44 cellular contexts compared by ENCODE assay signal in genomic region chr6:47736083-47736700, GRCh38. TPM values are rescaled to one million over a fixed set of nuclear protein-coding genes. Genes with fewer than 3 reads are reported as not detected.
"Had no signal": no experiment of that assay in that cellular context is flagged by ENCODE, and none has a peak within 500 bp of the region (broad histone marks: within the 10 kb centered on the region; RNA-seq: fewer than 3 reads in every experiment).

No MANE protein-coding gene starts in this region.

- H3K27ac ChIP-seq: adrenal gland, ascending aorta, brain microvascular endothelial cell, heart right ventricle, left ventricle myocardium inferior, pancreas, prostate gland, skin epidermis, thoracic aorta, vagina, WERI-Rb-1 had no signal

- DNase-seq: activated CD4-positive, alpha-beta memory T cell treated with anti-CD3 and anti-CD28 coated beads for 36 hours; activated CD4-positive, alpha-beta T cell treated with anti-CD3 and anti-CD28 coated beads, Interleukin-2, amount 10 ng/mL, durations not matched to agents 24 days and 14 days; activated CD8-positive, alpha-beta memory T cell treated with anti-CD3 and anti-CD28 coated beads, Interleukin-2, amount 50 U/mL, for 4 hours; activated effector memory CD4-positive, alpha-beta T cell treated with anti-CD3 and anti-CD28 coated beads, Interleukin-2, amount 50 U/mL, for 16 hours; activated naive CD4-positive, alpha-beta T cell treated with anti-CD3 and anti-CD28 coated beads for 36 hours; activated naive CD8-positive, alpha-beta T cell treated with anti-CD3 and anti-CD28 coated beads for 36 hours; activated T-cell treated with anti-CD3 and anti-CD28 coated beads, Interleukin-2, amount 50 U/mL, for 1 hour; adrenal gland; brain microvascular endothelial cell; caudate nucleus; cortex of kidney; effector memory CD8-positive, alpha-beta T cell; foreskin melanocyte; heart right ventricle; left ventricle myocardium inferior; naive thymus-derived CD4-positive, alpha-beta T cell; nucleus accumbens; pancreas; retina; stimulated activated CD4-positive, alpha-beta T cell treated with anti-CD3 and anti-CD28 coated beads, Interleukin-12 subunit alpha, Interleukin-12 subunit beta, amount 100 ng/mL, for 4 hours; stimulated activated CD4-positive, alpha-beta T cell treated with anti-CD3 and anti-CD28 coated beads, Interleukin-4, amount 100 ng/mL, for 1 hour; T-helper 9 cell; WERI-Rb-1 had no signal

- H3K27ac Mint-ChIP-seq: activated CD4-positive, alpha-beta memory T cell treated with anti-CD3 and anti-CD28 coated beads for 36 hours; activated CD4-positive, alpha-beta T cell treated with anti-CD3 and anti-CD28 coated beads, Interleukin-2, amount 10 ng/mL, durations not matched to agents 24 days and 14 days; activated naive CD4-positive, alpha-beta T cell treated with anti-CD3 and anti-CD28 coated beads for 36 hours; activated naive CD8-positive, alpha-beta T cell treated with anti-CD3 and anti-CD28 coated beads for 36 hours; activated T-helper 1 cell treated with anti-CD3 and anti-CD28 coated beads, Interleukin-12 subunit alpha, Interleukin-12 subunit beta, Interleukin-2, Interleukin-4 antibody, amounts not matched to agents 30 ng/mL and 10 ng/mL and 1 ng/mL, durations not matched to agents 14 hours and 24 hours and 36 hours; effector memory CD8-positive, alpha-beta T cell; naive thymus-derived CD4-positive, alpha-beta T cell; stimulated activated effector memory CD8-positive, alpha-beta T cell treated with anti-CD3 and anti-CD28 coated beads, Interleukin-12 subunit alpha, Interleukin-12 subunit beta, amount 100 ng/mL, for 72 hours; stimulated activated naive CD8-positive, alpha-beta T cell treated with anti-CD3 and anti-CD28 coated beads, Interleukin-15, Interleukin-2, amounts not matched to agents 100 ng/mL and 50 ng/mL, for 24 hours; T-helper 1 cell treated with Interleukin-12 subunit alpha and Interleukin-12 subunit beta and Interleukin-4 antibody, amounts not matched to agents 30 μg/mL and 1 μg/mL, for 36 hours; type B pancreatic cell had no signal

- H3K9me3 ChIP-seq: adrenal gland, ascending aorta, heart right ventricle, left ventricle myocardium inferior, pancreas, prostate gland, thoracic aorta, vagina had no signal

- H3K9me3 Mint-ChIP-seq: activated CD4-positive, alpha-beta memory T cell treated with anti-CD3 and anti-CD28 coated beads for 36 hours; activated CD4-positive, alpha-beta T cell treated with anti-CD3 and anti-CD28 coated beads, Interleukin-2, amount 10 ng/mL, durations not matched to agents 24 days and 14 days; activated naive CD4-positive, alpha-beta T cell treated with anti-CD3 and anti-CD28 coated beads for 36 hours; activated naive CD8-positive, alpha-beta T cell treated with anti-CD3 and anti-CD28 coated beads for 36 hours; activated T-helper 1 cell treated with anti-CD3 and anti-CD28 coated beads, Interleukin-12 subunit alpha, Interleukin-12 subunit beta, Interleukin-2, Interleukin-4 antibody, amounts not matched to agents 30 ng/mL and 10 ng/mL and 1 ng/mL, durations not matched to agents 14 hours and 24 hours and 36 hours; effector memory CD8-positive, alpha-beta T cell; naive thymus-derived CD4-positive, alpha-beta T cell; neural crest cell; stimulated activated effector memory CD8-positive, alpha-beta T cell treated with anti-CD3 and anti-CD28 coated beads, Interleukin-12 subunit alpha, Interleukin-12 subunit beta, amount 100 ng/mL, for 72 hours; stimulated activated naive CD8-positive, alpha-beta T cell treated with anti-CD3 and anti-CD28 coated beads, Interleukin-15, Interleukin-2, amounts not matched to agents 100 ng/mL and 50 ng/mL, for 24 hours; T-helper 1 cell treated with Interleukin-12 subunit alpha and Interleukin-12 subunit beta and Interleukin-4 antibody, amounts not matched to agents 30 μg/mL and 1 μg/mL, for 36 hours; type B pancreatic cell had no signal

- H3K4me3 ChIP-seq: adrenal gland, ascending aorta, heart right ventricle, left ventricle myocardium inferior, pancreas, prostate gland, skin epidermis, thoracic aorta, vagina had no signal

- H3K27me3 ChIP-seq: adrenal gland, ascending aorta, brain microvascular endothelial cell, heart right ventricle, pancreas, vagina had no signal

- H3K36me3 ChIP-seq: adrenal gland, ascending aorta, brain microvascular endothelial cell, heart right ventricle, left ventricle myocardium inferior, pancreas, prostate gland, thoracic aorta, vagina, WERI-Rb-1 had no signal

- H3K36me3 Mint-ChIP-seq: activated CD4-positive, alpha-beta memory T cell treated with anti-CD3 and anti-CD28 coated beads for 36 hours; activated naive CD8-positive, alpha-beta T cell treated with anti-CD3 and anti-CD28 coated beads for 36 hours; naive thymus-derived CD4-positive, alpha-beta T cell; stimulated activated effector memory CD8-positive, alpha-beta T cell treated with anti-CD3 and anti-CD28 coated beads, Interleukin-12 subunit alpha, Interleukin-12 subunit beta, amount 100 ng/mL, for 72 hours; type B pancreatic cell had no signal

- ATAC-seq: activated CD4-positive, CD25-positive, alpha-beta regulatory T cell treated with anti-CD3 and anti-CD28 coated beads, Interleukin-2, amount 50 U/mL, for 24 hours; effector memory CD8-positive, alpha-beta T cell; heart right ventricle; naive thymus-derived CD4-positive, alpha-beta T cell; pancreas; sciatic nerve; stimulated activated effector memory CD8-positive, alpha-beta T cell treated with anti-CD3 and anti-CD28 coated beads, Interleukin-12 subunit alpha, Interleukin-12 subunit beta, amount 100 ng/mL, for 72 hours had no signal

- H3K4me3 Mint-ChIP-seq: activated CD4-positive, alpha-beta memory T cell treated with anti-CD3 and anti-CD28 coated beads for 36 hours; activated CD4-positive, alpha-beta T cell treated with anti-CD3 and anti-CD28 coated beads, Interleukin-2, amount 10 ng/mL, durations not matched to agents 24 days and 14 days; activated naive CD4-positive, alpha-beta T cell treated with anti-CD3 and anti-CD28 coated beads for 36 hours; activated naive CD8-positive, alpha-beta T cell treated with anti-CD3 and anti-CD28 coated beads for 36 hours; activated T-helper 1 cell treated with anti-CD3 and anti-CD28 coated beads, Interleukin-12 subunit alpha, Interleukin-12 subunit beta, Interleukin-2, Interleukin-4 antibody, amounts not matched to agents 30 ng/mL and 10 ng/mL and 1 ng/mL, durations not matched to agents 14 hours and 24 hours and 36 hours; effector memory CD8-positive, alpha-beta T cell; naive thymus-derived CD4-positive, alpha-beta T cell; neural crest cell; stimulated activated effector memory CD8-positive, alpha-beta T cell treated with anti-CD3 and anti-CD28 coated beads, Interleukin-12 subunit alpha, Interleukin-12 subunit beta, amount 100 ng/mL, for 72 hours; stimulated activated naive CD8-positive, alpha-beta T cell treated with anti-CD3 and anti-CD28 coated beads, Interleukin-15, Interleukin-2, amounts not matched to agents 100 ng/mL and 50 ng/mL, for 24 hours; T-helper 1 cell treated with Interleukin-12 subunit alpha and Interleukin-12 subunit beta and Interleukin-4 antibody, amounts not matched to agents 30 μg/mL and 1 μg/mL, for 36 hours; type B pancreatic cell had no signal

- H3K27me3 Mint-ChIP-seq: type B pancreatic cell had no signal

- FAIRE-seq: pancreas, TTC549 had no signal

- H3K4me1 Mint-ChIP-seq: activated CD4-positive, alpha-beta T cell treated with anti-CD3 and anti-CD28 coated beads, Interleukin-2, amount 10 ng/mL, durations not matched to agents 24 days and 14 days; activated naive CD8-positive, alpha-beta T cell treated with anti-CD3 and anti-CD28 coated beads for 36 hours; naive thymus-derived CD4-positive, alpha-beta T cell; stimulated activated effector memory CD8-positive, alpha-beta T cell treated with anti-CD3 and anti-CD28 coated beads, Interleukin-12 subunit alpha, Interleukin-12 subunit beta, amount 100 ng/mL, for 72 hours had no signal

- H3K4me1 ChIP-seq: adrenal gland, ascending aorta, pancreas, prostate gland, vagina had no signal

RNA-seq across cellular contexts. Expression of gene ADGRF4, which starts 37.8 kb away (rescaled TPM):
- total RNA-seq: activated CD4-positive, alpha-beta memory T cell treated with anti-CD3 and anti-CD28 coated beads for 36 hours; activated CD4-positive, alpha-beta T cell treated with anti-CD3 and anti-CD28 coated beads, Interleukin-2, amount 10 ng/mL, durations not matched to agents 24 days and 14 days; activated CD8-positive, alpha-beta memory T cell treated with anti-CD3 and anti-CD28 coated beads for 36 hours; activated naive CD4-positive, alpha-beta T cell treated with anti-CD3 and anti-CD28 coated beads for 36 hours; activated naive CD8-positive, alpha-beta T cell treated with anti-CD3 and anti-CD28 coated beads for 36 hours; activated T-helper 1 cell treated with anti-CD3 and anti-CD28 coated beads, Interleukin-12 subunit alpha, Interleukin-12 subunit beta, Interleukin-2, Interleukin-4 antibody, amounts not matched to agents 30 ng/mL and 10 ng/mL and 1 ng/mL, durations not matched to agents 14 hours and 24 hours and 36 hours; ascending aorta; chondrocyte; fibroblast of lung; left ventricle myocardium inferior; lung microvascular endothelial cell; naive thymus-derived CD4-positive, alpha-beta T cell; neural crest cell; pancreas; sciatic nerve; thoracic aorta had no signal
- polyA plus RNA-seq: fibroblast of lung; naive thymus-derived CD4-positive, alpha-beta T cell had no signal

RNA-seq across cellular contexts. Expression of gene OPN5, which starts 45.6 kb away (rescaled TPM):
- total RNA-seq: activated CD4-positive, alpha-beta memory T cell treated with anti-CD3 and anti-CD28 coated beads for 36 hours; activated CD4-positive, alpha-beta T cell treated with anti-CD3 and anti-CD28 coated beads, Interleukin-2, amount 10 ng/mL, durations not matched to agents 24 days and 14 days; activated CD8-positive, alpha-beta memory T cell treated with anti-CD3 and anti-CD28 coated beads for 36 hours; activated naive CD4-positive, alpha-beta T cell treated with anti-CD3 and anti-CD28 coated beads for 36 hours; activated naive CD8-positive, alpha-beta T cell treated with anti-CD3 and anti-CD28 coated beads for 36 hours; activated T-helper 1 cell treated with anti-CD3 and anti-CD28 coated beads, Interleukin-12 subunit alpha, Interleukin-12 subunit beta, Interleukin-2, Interleukin-4 antibody, amounts not matched to agents 30 ng/mL and 10 ng/mL and 1 ng/mL, durations not matched to agents 14 hours and 24 hours and 36 hours; adrenal gland; ascending aorta; chondrocyte; fibroblast of lung; glomerular endothelial cell; left ventricle myocardium inferior; lung microvascular endothelial cell; naive thymus-derived CD4-positive, alpha-beta T cell; neural crest cell; pancreas; sciatic nerve; subcutaneous adipose tissue; thoracic aorta; vagina had no signal
- polyA plus RNA-seq: esophagus; fibroblast of lung; naive thymus-derived CD4-positive, alpha-beta T cell; pancreas had no signal
